Comparison of ENCODE assay signal across 8 cellular contexts in genomic region chr1:183956559-183957188, GRCh38.
DNase-seq lines count a peak whose midpoint lies in the region; ATAC-seq and TF ChIP-seq lines count a peak whose summit lies in the region.

No MANE protein-coding gene starts in this region.

- H3K36me3 ChIP-seq in WERI-Rb-1 = no peaks in the 10 kb centered on the region

- DNase-seq in GM13977 (ENCODE audit: low spot score) (peak; percentile 79), NCI-H226 (peak; percentile 78), foreskin melanocyte (peak; percentile 69), NCI-H2196 (lab: John Stamatoyannopoulos, UW; ENCODE audit: unreplicated experiment) (no peak), WERI-Rb-1 (no peak)
- peak; percentile 32 for DNase-seq in activated CD8-positive, alpha-beta memory T cell treated with anti-CD3 and anti-CD28 coated beads, Interleukin-2, amount 50 U/mL, for 4 hours
- peak; percentile 55 for DNase-seq in stimulated activated CD4-positive, alpha-beta T cell treated with anti-CD3 and anti-CD28 coated beads, Interleukin-1b, Interleukin-23, amount 100 ng/mL, for 48 hours

- no peak overlapping the region for H3K27ac ChIP-seq in WERI-Rb-1

- no peaks in the 10 kb centered on the region for H3K9me3 ChIP-seq in WERI-Rb-1 (ENCODE audit: severe bottlenecking)

- no peak overlapping the region for H3K4me3 ChIP-seq in WERI-Rb-1 (ENCODE audit: low read depth, low read length)

- peak; percentile 99 for ATAC-seq in HG02623 (IDR thresholded peaks at IDR 0.05; ENCODE audit: unreplicated experiment)

- no peaks in the 10 kb centered on the region for H3K27me3 ChIP-seq in WERI-Rb-1 (ENCODE audit: insufficient read depth, low read depth, severe bottlenecking)

- TF ChIP-seq CTCF in GM13977 (IDR thresholded peaks at IDR 0.05; ENCODE audit: extremely low read depth, insufficient read depth, missing control alignments) (peak; percentile 25), WERI-Rb-1 (IDR thresholded peaks at IDR 0.05; ENCODE audit: low read depth, low read length) (no peak)

- in situ Hi-C loops in GM13977 (cut with MboI; ENCODE audit: low pct_unique_long_range_greater_than_20kb, low sequenced_read_pairs, unreplicated experiment) = no loop called here

Comparison
In these comparisons a context has a peak if more than half of its experiments do, and no peak if none do; other contexts are left out.
1. DNase-seq: peak in GM13977 (single experiment), NCI-H226 (single experiment), activated CD8-positive, alpha-beta memory T cell treated with anti-CD3 and anti-CD28 coated beads, Interleukin-2, amount 50 U/mL, for 4 hours (single experiment), foreskin melanocyte (single experiment) and stimulated activated CD4-positive, alpha-beta T cell treated with anti-CD3 and anti-CD28 coated beads, Interleukin-1b, Interleukin-23, amount 100 ng/mL, for 48 hours (single experiment); none in NCI-H2196 (single experiment) and WERI-Rb-1 (single experiment).